In genomic region chr4:53196872-53197759, GRCh38 we compare ENCODE assay signal across 8 cellular contexts.
DNase-seq lines count a peak whose midpoint lies in the region; ATAC-seq and TF ChIP-seq lines count a peak whose summit lies in the region.

No MANE protein-coding gene starts in this region.

- no peaks in the 10 kb centered on the region for H3K4me1 Mint-ChIP-seq in GM23338
- no peaks in the 10 kb centered on the region for H3K4me1 Mint-ChIP-seq in activated naive CD8-positive, alpha-beta T cell treated with anti-CD3 and anti-CD28 coated beads, Interleukin-2, amount 50 U/mL, for 24 hours

- H3K4me3 Mint-ChIP-seq in GM23338: no peak overlapping the region
- no peak overlapping the region for H3K4me3 Mint-ChIP-seq in activated naive CD8-positive, alpha-beta T cell treated with anti-CD3 and anti-CD28 coated beads, Interleukin-2, amount 50 U/mL, for 24 hours

- H3K9me3 Mint-ChIP-seq in GM23338: no peaks in the 10 kb centered on the region
- H3K9me3 Mint-ChIP-seq in activated naive CD8-positive, alpha-beta T cell treated with anti-CD3 and anti-CD28 coated beads, Interleukin-2, amount 50 U/mL, for 24 hours: no peaks in the 10 kb centered on the region

- 60 to 63% (median 63%) methylated on average over 4 of the region's 4 CpGs for WGBS in psoas muscle, 3 donors

- ATAC-seq in GM23338: peak; percentile 51; the same call in 2 of the 3 replicates
- ATAC-seq in psoas muscle: peak in 2 of 4 donors; percentile 45 to 67
- no peak for ATAC-seq in HG03196 (IDR thresholded peaks at IDR 0.05; ENCODE audit: unreplicated experiment)
- ATAC-seq in activated naive CD8-positive, alpha-beta T cell treated with anti-CD3 and anti-CD28 coated beads, Interleukin-2, amount 50 U/mL, for 24 hours: no peak

- H3K27ac Mint-ChIP-seq in GM23338: no peak overlapping the region
- no peak overlapping the region for H3K27ac Mint-ChIP-seq in activated naive CD8-positive, alpha-beta T cell treated with anti-CD3 and anti-CD28 coated beads, Interleukin-2, amount 50 U/mL, for 24 hours

- peaks cover 3% of the 10 kb centered on the region for H3K27me3 Mint-ChIP-seq in GM23338 (ENCODE audit: insufficient read depth, low read depth, poor library complexity)
- H3K27me3 Mint-ChIP-seq in activated naive CD8-positive, alpha-beta T cell treated with anti-CD3 and anti-CD28 coated beads, Interleukin-2, amount 50 U/mL, for 24 hours: no peaks in the 10 kb centered on the region

- H3K27me3 ChIP-seq in GM23338 (ENCODE audit: insufficient read depth): no peaks in the 10 kb centered on the region
- no peaks in the 10 kb centered on the region for H3K27me3 ChIP-seq in psoas muscle (ENCODE audit: insufficient read depth in 3 of 3, low read length in 2 of 3)

- no peaks in the 10 kb centered on the region for H3F3A ChIP-seq in GM23338 (replicated peaks; ENCODE audit: low read depth)

- H3K36me3 ChIP-seq in GM23338 (ENCODE audit: insufficient read depth) (no peaks in the 10 kb centered on the region), psoas muscle (ENCODE audit: insufficient read depth in 1 of 2, low read depth in 1 of 2) (no peaks in the 10 kb centered on the region)

- no peak overlapping the region for H2AFZ ChIP-seq in GM23338

- intact Hi-C loops in psoas muscle (cut with DNase I): loop anchor here (5.0 to 10.0 kb wide), 7 partner anchors 178 to 1038 kb away; partner anchors contain the start of gene FIP1L1 (in 1 of the 2)

- H3K9me2 ChIP-seq in GM23338 (ENCODE audit: insufficient read depth): no peaks in the 10 kb centered on the region

- H3K36me3 Mint-ChIP-seq in GM23338 (ENCODE audit: low read depth): no peaks in the 10 kb centered on the region
- no peaks in the 10 kb centered on the region for H3K36me3 Mint-ChIP-seq in activated naive CD8-positive, alpha-beta T cell treated with anti-CD3 and anti-CD28 coated beads, Interleukin-2, amount 50 U/mL, for 24 hours (ENCODE audit: low read depth)

- no peaks in the 10 kb centered on the region for H3K9me3 ChIP-seq in psoas muscle

- H4K20me1 ChIP-seq in GM23338 (replicated peaks; ENCODE audit: insufficient read depth): no peaks in the 10 kb centered on the region

- no peak overlapping the region for H3K4me2 ChIP-seq in GM23338

- H3K4me3 ChIP-seq in GM23338 (no peak overlapping the region), psoas muscle (no peak overlapping the region)

- TF ChIP-seq CTCF in GM23338 (conservative IDR thresholded peaks at IDR 0.05; ENCODE audit: low read depth in 2 of 2): peak; percentile 73 to 88
- peak; percentile 76 for TF ChIP-seq CTCF in psoas muscle (IDR thresholded peaks at IDR 0.05)

- no peaks in the 10 kb centered on the region for H3K79me2 ChIP-seq in GM23338 (replicated peaks; ENCODE audit: insufficient read depth)

- H3K27ac ChIP-seq in GM23338 (ENCODE audit: low read depth) (no peak overlapping the region), psoas muscle (no peak overlapping the region)

- DNase-seq in DMS153 treated with DMSO at 0.1 percent for 48 hours (lab: John Stamatoyannopoulos, UW; ENCODE audit: unreplicated experiment) (peak; percentile 68), GM23338 (ENCODE audit: low spot score) (peak; percentile 85), NCI-H1694 treated with DMSO at 0.1 percent for 48 hours (lab: John Stamatoyannopoulos, UW) (peak; percentile 39), SW480 (ENCODE audit: low spot score) (peak; percentile 35), globus pallidus (ENCODE audit: low spot score) (peak; percentile 75), psoas muscle (no peak)
- no peak for DNase-seq in activated naive CD8-positive, alpha-beta T cell treated with anti-CD3 and anti-CD28 coated beads, Interleukin-2, amount 50 U/mL, for 24 hours

- H3K4me1 ChIP-seq in GM23338 (ENCODE audit: insufficient read depth) (no peaks in the 10 kb centered on the region), psoas muscle (peaks cover 4% of the 10 kb centered on the region)

TF ChIP-seq in GM23338, 12 proteins besides CTCF, POLR2A, EP300 and RAD21 (continues in another document):
- TF ChIP-seq ETS1 (IDR thresholded peaks at IDR 0.05): no peak
- TF ChIP-seq JUNB (IDR thresholded peaks at IDR 0.05; ENCODE audit: unreplicated experiment): no peak
- no peak for TF ChIP-seq EZH2phosphoT487 (IDR thresholded peaks at IDR 0.05; ENCODE audit: unreplicated experiment)
- TF ChIP-seq CREB1 (CRISPR knock-in tag; IDR thresholded peaks at IDR 0.05; ENCODE audit: low read depth): no peak
- no peak for TF ChIP-seq ZNF462 (CRISPR knock-in tag; IDR thresholded peaks at IDR 0.05)
- no peak for TF ChIP-seq ZNF331 (CRISPR knock-in tag; IDR thresholded peaks at IDR 0.05; ENCODE audit: low read depth)
- TF ChIP-seq STAT1 (IDR thresholded peaks at IDR 0.05; ENCODE audit: unreplicated experiment): no peak

Comparison
In these comparisons a context has a peak if more than half of its experiments do, and no peak if none do; other contexts are left out.
1. DNase-seq: peak in DMS153 treated with DMSO at 0.1 percent for 48 hours (single experiment), GM23338 (single experiment), NCI-H1694 treated with DMSO at 0.1 percent for 48 hours (single experiment), SW480 (single experiment) and globus pallidus (single experiment); none in psoas muscle (0 of 2) and activated naive CD8-positive, alpha-beta T cell treated with anti-CD3 and anti-CD28 coated beads, Interleukin-2, amount 50 U/mL, for 24 hours (single experiment).